ENCODE assay signal across 18 cellular contexts in the genomic region with DNA sequence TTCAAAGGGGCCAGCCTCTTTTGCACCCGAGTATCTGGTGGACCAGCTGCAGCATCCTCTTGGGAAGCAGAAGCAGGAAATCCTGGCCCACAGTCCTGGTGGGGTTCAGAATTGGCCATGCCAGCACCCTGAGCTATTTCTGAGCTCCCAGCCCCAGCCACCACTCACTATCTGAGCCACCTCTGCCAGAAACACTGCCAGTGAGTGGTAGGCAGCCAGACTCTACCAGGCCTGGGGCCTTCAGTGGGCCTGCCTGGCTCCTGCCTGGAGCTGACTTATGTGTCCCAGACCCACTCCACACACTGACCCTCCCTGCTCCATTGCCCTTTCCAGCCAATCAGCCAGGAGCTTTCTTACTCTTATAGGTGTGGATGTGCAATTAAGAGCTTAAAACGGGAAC. TPM values are rescaled to one million over a fixed set of nuclear protein-coding genes. Genes with fewer than 3 reads are reported as not detected.
DNase-seq lines count a peak whose midpoint lies in the region; ATAC-seq and TF ChIP-seq lines count a peak whose summit lies in the region.
"Had no signal": no experiment of that assay in that cellular context is flagged by ENCODE, and none has a peak within 500 bp of the region (broad histone marks: within the 10 kb centered on the region; RNA-seq: fewer than 3 reads in every experiment).

No MANE protein-coding gene starts in this region.

- H3K27me3 ChIP-seq in GM23338 (ENCODE audit: insufficient read depth): no peaks in the 10 kb centered on the region

- H3K27ac ChIP-seq in GM23338 (ENCODE audit: low read depth): no peak overlapping the region

- no peak for TF ChIP-seq CTCF in GM23338 (conservative IDR thresholded peaks at IDR 0.05; ENCODE audit: low read depth in 2 of 2)
- no peak for TF ChIP-seq CTCF in chondrocyte (IDR thresholded peaks at IDR 0.05)

- H3K79me2 ChIP-seq in GM23338 (replicated peaks; ENCODE audit: insufficient read depth): no peaks in the 10 kb centered on the region

- H3K4me1 Mint-ChIP-seq in GM23338: peaks cover 11% of the 10 kb centered on the region; the same call in 2 of the 3 replicates
- H3K4me1 Mint-ChIP-seq in chondrocyte (ENCODE audit: low read depth): peaks cover 30% of the 10 kb centered on the region

- peaks cover 4% of the 10 kb centered on the region for H3K27me3 Mint-ChIP-seq in GM23338 (ENCODE audit: insufficient read depth, low read depth, poor library complexity)
- no peaks in the 10 kb centered on the region for H3K27me3 Mint-ChIP-seq in chondrocyte (ENCODE audit: low read depth)

- ATAC-seq in GM23338 (peak; percentile 4; the same call in 1 of the 3 replicates), left ventricle myocardium superior (peak; percentile 84), sciatic nerve (peak; percentile 14), GM21515 (IDR thresholded peaks at IDR 0.05; ENCODE audit: unreplicated experiment) (no peak)

- H4K20me1 ChIP-seq in GM23338 (replicated peaks; ENCODE audit: insufficient read depth): no peaks in the 10 kb centered on the region; the same call in 1 of the 2 replicates

- H3K4me2 ChIP-seq in GM23338: no peak overlapping the region

- H3K36me3 ChIP-seq in GM23338 (ENCODE audit: insufficient read depth): no peaks in the 10 kb centered on the region
- H3K36me3 ChIP-seq: HAP-1 had no signal

- H3K27ac Mint-ChIP-seq in GM23338: no peak overlapping the region
- peak overlapping the region; percentile 61 for H3K27ac Mint-ChIP-seq in chondrocyte (ENCODE audit: unreplicated experiment)
- H3K27ac Mint-ChIP-seq: CD4-positive, CD25-positive, alpha-beta regulatory T cell had no signal

- H3F3A ChIP-seq in GM23338 (replicated peaks; ENCODE audit: low read depth): no peaks in the 10 kb centered on the region

- H3K9me3 Mint-ChIP-seq in GM23338 (no peaks in the 10 kb centered on the region; the same call in 2 of the 3 replicates), chondrocyte (ENCODE audit: low read depth) (no peaks in the 10 kb centered on the region)

- no peak overlapping the region for H2AFZ ChIP-seq in GM23338

- no peaks in the 10 kb centered on the region for H3K4me1 ChIP-seq in GM23338 (ENCODE audit: insufficient read depth)
- H3K4me1 ChIP-seq: HAP-1 had no signal

- no peaks in the 10 kb centered on the region for H3K9me2 ChIP-seq in GM23338 (ENCODE audit: insufficient read depth)

- H3K4me3 Mint-ChIP-seq in GM23338: no peak overlapping the region
- H3K4me3 Mint-ChIP-seq in chondrocyte (ENCODE audit: unreplicated experiment): no peak overlapping the region
- H3K4me3 Mint-ChIP-seq: CD4-positive, CD25-positive, alpha-beta regulatory T cell had no signal

- H3K4me3 ChIP-seq in GM23338: no peak overlapping the region
- H3K4me3 ChIP-seq: HAP-1 had no signal

- DNase-seq in GM23338 (ENCODE audit: low spot score) (no peak), chondrocyte (ENCODE audit: low spot score) (no peak), left ventricle myocardium superior (peak; percentile 56), sciatic nerve (ENCODE audit: low spot score) (no peak), GDM1 (lab: John Stamatoyannopoulos, UW) (no peak)
- no peak for DNase-seq in activated CD4-positive, alpha-beta T cell treated with anti-CD3 and anti-CD28 coated beads for 1 hour
- DNase-seq: ACHN; AML-193; Caco-2; CD4-positive, CD25-positive, alpha-beta regulatory T cell; IMR-90; Karpas-422; NCI-H1105; NCI-H1694; NCI-H226; NCI-H524 treated with DMSO at 0.1 percent for 48 hours had no signal

- H3K36me3 Mint-ChIP-seq in GM23338 (ENCODE audit: low read depth) (0 out of 3 replicates have a peak, but pooled peaks cover 7% of the 10 kb centered on the region), chondrocyte (ENCODE audit: low read depth) (peaks cover 21% of the 10 kb centered on the region)

- intact Hi-C loops in left ventricle myocardium superior (cut with micrococcal nuclease): no loop called here
- intact Hi-C loops in sciatic nerve (cut with DNase I): no loop called here

TF ChIP-seq in GM23338, 12 proteins besides CTCF, POLR2A, EP300 and RAD21 (continues in another document):
- TF ChIP-seq NANOG (IDR thresholded peaks at IDR 0.05; ENCODE audit: borderline replicate concordance): no peak
- no peak for TF ChIP-seq ZNF114 (CRISPR knock-in tag; IDR thresholded peaks at IDR 0.05)
- TF ChIP-seq EZH2phosphoT487 (IDR thresholded peaks at IDR 0.05; ENCODE audit: unreplicated experiment): no peak
- TF ChIP-seq, protein P1, sequence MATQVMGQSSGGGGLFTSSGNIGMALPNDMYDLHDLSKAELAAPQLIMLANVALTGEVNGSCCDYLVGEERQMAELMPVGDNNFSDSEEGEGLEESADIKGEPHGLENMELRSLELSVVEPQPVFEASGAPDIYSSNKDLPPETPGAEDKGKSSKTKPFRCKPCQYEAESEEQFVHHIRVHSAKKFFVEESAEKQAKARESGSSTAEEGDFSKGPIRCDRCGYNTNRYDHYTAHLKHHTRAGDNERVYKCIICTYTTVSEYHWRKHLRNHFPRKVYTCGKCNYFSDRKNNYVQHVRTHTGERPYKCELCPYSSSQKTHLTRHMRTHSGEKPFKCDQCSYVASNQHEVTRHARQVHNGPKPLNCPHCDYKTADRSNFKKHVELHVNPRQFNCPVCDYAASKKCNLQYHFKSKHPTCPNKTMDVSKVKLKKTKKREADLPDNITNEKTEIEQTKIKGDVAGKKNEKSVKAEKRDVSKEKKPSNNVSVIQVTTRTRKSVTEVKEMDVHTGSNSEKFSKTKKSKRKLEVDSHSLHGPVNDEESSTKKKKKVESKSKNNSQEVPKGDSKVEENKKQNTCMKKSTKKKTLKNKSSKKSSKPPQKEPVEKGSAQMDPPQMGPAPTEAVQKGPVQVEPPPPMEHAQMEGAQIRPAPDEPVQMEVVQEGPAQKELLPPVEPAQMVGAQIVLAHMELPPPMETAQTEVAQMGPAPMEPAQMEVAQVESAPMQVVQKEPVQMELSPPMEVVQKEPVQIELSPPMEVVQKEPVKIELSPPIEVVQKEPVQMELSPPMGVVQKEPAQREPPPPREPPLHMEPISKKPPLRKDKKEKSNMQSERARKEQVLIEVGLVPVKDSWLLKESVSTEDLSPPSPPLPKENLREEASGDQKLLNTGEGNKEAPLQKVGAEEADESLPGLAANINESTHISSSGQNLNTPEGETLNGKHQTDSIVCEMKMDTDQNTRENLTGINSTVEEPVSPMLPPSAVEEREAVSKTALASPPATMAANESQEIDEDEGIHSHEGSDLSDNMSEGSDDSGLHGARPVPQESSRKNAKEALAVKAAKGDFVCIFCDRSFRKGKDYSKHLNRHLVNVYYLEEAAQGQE (IDR thresholded peaks at IDR 0.05; ENCODE audit: unreplicated experiment): no peak
- TF ChIP-seq POLR2AphosphoS5 (IDR thresholded peaks at IDR 0.05; ENCODE audit: low read depth): no peak

RNA-seq across cellular contexts. Expression of a gene that starts 47.8 kb away (rescaled TPM):
- 558 and 566 TPM in 2 replicates for total RNA-seq in GM23338 (2014; rRNA removed; shearing (Covaris generic))
- polyA plus RNA-seq in GM23338 (2016; fragmentation: Nextera tagmentation; extraction: Ambion mirVana): 84.3 and 89.4 TPM in 2 replicates
- total RNA-seq in chondrocyte: 487 to 677 TPM (median 488 TPM) in 3 replicates
- 145 TPM for total RNA-seq in left ventricle myocardium superior
- total RNA-seq in sciatic nerve: 457 TPM
